Comparison of ENCODE assay signal across 1 cellular context in the genomic region with DNA sequence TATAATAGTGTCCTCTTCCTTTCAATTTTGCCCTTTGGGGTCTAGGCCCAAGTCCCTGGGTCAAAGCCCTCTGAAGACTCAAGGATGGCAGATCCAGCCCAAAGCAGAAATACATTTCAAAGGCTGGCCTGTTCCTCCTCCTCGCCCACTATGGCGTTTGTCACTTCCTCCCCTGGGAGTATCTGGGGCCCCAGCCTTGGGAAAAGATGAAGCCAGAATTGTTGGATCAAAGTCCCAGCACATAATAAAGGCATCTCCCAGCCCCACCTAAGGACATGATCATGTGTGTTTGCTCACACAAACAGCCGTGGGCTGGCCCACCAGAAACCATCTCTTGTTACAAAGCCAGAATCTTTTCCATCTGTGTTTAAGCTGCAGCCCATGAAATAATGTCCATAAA.
TF ChIP-seq lines count a peak whose summit lies in the region.

No MANE protein-coding gene starts in this region.

TF ChIP-seq in HepG2, 621 proteins besides CTCF, POLR2A, EP300 and RAD21 (continued from another document):
- TF ChIP-seq, protein P1, sequence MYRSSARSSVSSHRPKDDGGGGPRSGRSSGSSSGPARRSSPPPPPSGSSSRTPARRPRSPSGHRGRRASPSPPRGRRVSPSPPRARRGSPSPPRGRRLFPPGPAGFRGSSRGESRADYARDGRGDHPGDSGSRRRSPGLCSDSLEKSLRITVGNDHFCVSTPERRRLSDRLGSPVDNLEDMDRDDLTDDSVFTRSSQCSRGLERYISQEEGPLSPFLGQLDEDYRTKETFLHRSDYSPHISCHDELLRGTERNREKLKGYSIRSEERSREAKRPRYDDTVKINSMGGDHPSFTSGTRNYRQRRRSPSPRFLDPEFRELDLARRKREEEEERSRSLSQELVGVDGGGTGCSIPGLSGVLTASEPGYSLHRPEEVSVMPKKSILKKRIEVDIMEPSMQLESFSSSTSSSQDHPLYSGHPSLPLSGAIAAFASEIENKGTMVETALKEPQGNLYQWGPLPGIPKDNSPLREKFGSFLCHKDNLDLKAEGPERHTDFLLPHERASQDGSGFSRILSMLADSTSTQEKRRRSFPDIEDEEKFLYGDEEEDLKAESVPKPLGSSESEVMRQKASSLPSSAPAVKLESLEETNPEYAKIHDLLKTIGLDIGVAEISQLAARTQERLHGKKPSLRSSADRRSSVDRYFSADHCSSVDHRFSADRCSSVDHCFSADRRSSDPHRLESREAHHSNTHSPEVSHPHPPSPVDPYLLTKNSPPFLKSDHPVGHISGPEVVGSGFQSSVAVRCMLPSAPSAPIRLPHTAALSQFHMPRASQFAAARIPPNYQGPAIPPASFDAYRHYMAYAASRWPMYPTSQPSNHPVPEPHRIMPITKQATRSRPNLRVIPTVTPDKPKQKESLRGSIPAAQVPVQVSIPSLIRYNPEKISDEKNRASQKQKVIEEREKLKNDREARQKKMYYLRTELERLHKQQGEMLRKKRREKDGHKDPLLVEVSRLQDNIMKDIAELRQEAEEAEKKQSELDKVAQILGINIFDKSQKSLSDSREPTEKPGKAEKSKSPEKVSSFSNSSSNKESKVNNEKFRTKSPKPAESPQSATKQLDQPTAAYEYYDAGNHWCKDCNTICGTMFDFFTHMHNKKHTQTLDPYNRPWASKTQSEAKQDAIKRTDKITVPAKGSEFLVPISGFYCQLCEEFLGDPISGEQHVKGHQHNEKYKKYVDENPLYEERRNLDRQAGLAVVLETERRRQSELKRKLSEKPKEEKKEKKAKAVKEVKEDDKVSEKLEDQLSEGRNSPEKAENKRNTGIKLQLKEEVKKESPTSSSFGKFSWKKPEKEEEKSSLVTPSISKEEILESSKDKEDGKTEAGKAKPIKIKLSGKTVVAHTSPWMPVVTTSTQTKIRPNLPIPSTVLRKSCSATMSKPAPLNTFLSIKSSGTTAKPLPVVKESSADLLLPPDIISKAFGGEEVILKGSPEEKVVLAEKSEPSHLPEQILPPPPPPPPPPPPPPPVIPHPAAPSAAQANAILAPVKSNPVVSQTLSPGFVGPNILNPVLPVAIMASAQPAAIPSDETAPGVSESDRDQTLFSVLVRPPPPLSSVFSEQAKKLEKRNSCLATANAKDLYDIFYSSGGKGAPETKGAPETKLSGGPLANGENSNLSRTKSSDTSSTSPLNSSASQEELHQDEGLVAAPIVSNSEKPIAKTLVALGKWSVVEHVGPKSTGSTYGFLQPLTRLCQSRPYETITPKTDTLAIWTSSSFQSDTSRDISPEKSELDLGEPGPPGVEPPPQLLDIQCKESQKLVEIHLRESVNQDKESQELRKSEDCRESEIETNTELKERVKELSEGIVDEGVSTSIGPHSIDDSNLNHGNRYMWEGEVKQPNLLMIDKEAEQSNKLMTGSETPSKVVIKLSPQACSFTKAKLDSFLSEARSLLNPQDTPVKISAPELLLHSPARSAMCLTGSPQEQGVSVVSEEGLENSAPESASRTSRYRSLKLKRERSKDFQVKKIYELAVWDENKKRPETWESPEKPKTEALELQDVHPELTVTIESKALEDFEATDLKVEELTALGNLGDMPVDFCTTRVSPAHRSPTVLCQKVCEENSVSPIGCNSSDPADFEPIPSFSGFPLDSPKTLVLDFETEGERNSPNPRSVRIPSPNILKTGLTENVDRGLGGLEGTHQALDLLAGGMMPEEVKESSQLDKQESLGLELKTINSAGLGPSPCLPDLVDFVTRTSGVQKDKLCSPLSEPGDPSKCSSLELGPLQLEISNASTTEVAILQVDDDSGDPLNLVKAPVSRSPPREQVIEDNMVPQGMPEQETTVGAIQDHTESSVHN (CRISPR knock-in tag; IDR thresholded peaks at IDR 0.05): no peak
- TF ChIP-seq HNRNPK (IDR thresholded peaks at IDR 0.05; ENCODE audit: low read depth, low read length, poor library complexity, severe bottlenecking) (no peak), MYC (CRISPR knock-in tag; IDR thresholded peaks at IDR 0.05; ENCODE audit: borderline replicate concordance) (no peak), NFKB2 (CRISPR knock-in tag; IDR thresholded peaks at IDR 0.05; ENCODE audit: borderline replicate concordance) (no peak), XRCC5 (optimal IDR thresholded peaks at IDR 0.05; ENCODE audit: low read length) (no peak), ETV5 (CRISPR knock-in tag; IDR thresholded peaks at IDR 0.05; ENCODE audit: borderline replicate concordance) (no peak), ZKSCAN5 (CRISPR knock-in tag; IDR thresholded peaks at IDR 0.05) (no peak), SP5 (CRISPR knock-in tag; IDR thresholded peaks at IDR 0.05; ENCODE audit: borderline replicate concordance, low read depth) (no peak), BRCA1 (CRISPR knock-in tag; IDR thresholded peaks at IDR 0.05) (no peak)
- TF ChIP-seq, protein P2, sequence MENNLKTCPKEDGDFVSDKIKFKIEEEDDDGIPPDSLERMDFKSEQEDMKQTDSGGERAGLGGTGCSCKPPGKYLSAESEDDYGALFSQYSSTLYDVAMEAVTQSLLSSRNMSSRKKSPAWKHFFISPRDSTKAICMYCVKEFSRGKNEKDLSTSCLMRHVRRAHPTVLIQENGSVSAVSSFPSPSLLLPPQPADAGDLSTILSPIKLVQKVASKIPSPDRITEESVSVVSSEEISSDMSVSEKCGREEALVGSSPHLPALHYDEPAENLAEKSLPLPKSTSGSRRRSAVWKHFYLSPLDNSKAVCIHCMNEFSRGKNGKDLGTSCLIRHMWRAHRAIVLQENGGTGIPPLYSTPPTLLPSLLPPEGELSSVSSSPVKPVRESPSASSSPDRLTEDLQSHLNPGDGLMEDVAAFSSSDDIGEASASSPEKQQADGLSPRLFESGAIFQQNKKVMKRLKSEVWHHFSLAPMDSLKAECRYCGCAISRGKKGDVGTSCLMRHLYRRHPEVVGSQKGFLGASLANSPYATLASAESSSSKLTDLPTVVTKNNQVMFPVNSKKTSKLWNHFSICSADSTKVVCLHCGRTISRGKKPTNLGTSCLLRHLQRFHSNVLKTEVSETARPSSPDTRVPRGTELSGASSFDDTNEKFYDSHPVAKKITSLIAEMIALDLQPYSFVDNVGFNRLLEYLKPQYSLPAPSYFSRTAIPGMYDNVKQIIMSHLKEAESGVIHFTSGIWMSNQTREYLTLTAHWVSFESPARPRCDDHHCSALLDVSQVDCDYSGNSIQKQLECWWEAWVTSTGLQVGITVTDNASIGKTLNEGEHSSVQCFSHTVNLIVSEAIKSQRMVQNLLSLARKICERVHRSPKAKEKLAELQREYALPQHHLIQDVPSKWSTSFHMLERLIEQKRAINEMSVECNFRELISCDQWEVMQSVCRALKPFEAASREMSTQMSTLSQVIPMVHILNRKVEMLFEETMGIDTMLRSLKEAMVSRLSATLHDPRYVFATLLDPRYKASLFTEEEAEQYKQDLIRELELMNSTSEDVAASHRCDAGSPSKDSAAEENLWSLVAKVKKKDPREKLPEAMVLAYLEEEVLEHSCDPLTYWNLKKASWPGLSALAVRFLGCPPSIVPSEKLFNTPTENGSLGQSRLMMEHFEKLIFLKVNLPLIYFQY (CRISPR knock-in tag; IDR thresholded peaks at IDR 0.05; ENCODE audit: borderline replicate concordance): no peak
TF ChIP-seq in HepG2: peak in this region for 0.
